ENCODE assay signal across 9 cellular contexts in the genomic region with DNA sequence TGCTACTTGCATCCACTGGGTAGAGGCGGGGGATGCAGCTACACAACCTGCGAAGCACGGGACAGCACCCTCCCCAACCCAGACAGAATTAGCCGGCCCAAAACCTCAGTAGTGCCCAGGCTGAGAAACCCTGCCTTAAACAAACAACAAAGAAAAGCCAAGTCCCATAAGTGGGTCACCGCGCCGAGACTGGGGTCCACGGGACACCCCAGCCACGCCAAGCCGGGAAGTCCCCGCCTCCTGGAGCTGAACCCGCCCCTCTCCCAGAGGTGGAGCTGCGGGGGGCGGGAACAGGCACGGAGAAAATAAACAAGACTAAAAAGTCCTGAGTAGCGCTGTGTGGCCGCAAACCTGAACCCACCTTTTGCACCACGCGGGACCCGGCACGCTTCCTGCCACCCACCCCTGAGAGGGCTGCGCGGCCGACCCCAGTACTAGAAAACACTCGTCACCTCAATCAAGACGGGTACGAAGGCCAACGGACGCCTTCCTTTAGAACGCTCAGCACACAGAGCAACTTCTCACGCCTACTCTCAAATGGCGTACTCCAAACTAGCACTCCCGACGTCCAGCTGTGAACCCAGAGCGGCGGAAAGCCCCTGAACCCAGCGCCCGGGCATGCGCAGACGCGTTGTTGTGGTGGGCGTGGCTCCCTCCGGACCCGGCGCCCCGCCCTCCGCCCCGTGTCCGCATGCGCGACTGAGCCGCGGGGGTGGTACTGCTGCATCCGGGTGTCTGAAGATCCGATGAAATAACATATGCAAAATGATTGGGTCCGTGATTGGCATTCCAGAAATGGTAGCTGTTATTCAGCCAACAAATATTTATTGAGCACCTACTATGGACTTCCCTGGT. TPM values are rescaled to one million over a fixed set of nuclear protein-coding genes. Genes with fewer than 3 reads are reported as not detected.
DNase-seq lines count a peak whose midpoint lies in the region; ATAC-seq and TF ChIP-seq lines count a peak whose summit lies in the region.
"Not testable (repeated sequence)": the region's sequence is repeated elsewhere in the genome, so short reads cannot be mapped to it uniquely, and the experiment has no call there.
"Had no signal": no experiment of that assay in that cellular context is flagged by ENCODE, and none has a peak within 500 bp of the region (broad histone marks: within the 10 kb centered on the region; RNA-seq: fewer than 3 reads in every experiment).

No MANE protein-coding gene starts in this region.

- CTCF ChIA-PET in Caco-2 (lab: Charles Lee); OCI-LY7 (lab: Charles Lee; ENCODE audit: unreplicated experiment): not testable (repeated sequence)

- H3K27ac Mint-ChIP-seq in Caco-2 (ENCODE audit: unreplicated experiment) = not testable (repeated sequence)
- peak overlapping the region; percentile 91 to 95 for H3K27ac Mint-ChIP-seq in effector memory CD8-positive, alpha-beta T cell

- peak overlapping the region; percentile 92 for H3K27ac ChIP-seq in HUES48 (ENCODE audit: low read depth, low read length)
- peak overlapping the region; percentile 58 for H3K27ac ChIP-seq in OCI-LY7 (ENCODE audit: low read depth, low read length, poor library complexity, severe bottlenecking)

- H2AFZ ChIP-seq in OCI-LY7 (ENCODE audit: low read length) = peak overlapping the region; percentile 92; the same call in 1 of the 2 replicates

- H3K9me3 Mint-ChIP-seq in Caco-2 (ENCODE audit: unreplicated experiment); effector memory CD8-positive, alpha-beta T cell: not testable (repeated sequence)

- not testable (repeated sequence) for H3K27me3 ChIP-seq in Caco-2 (replicated peaks; ENCODE audit: control insufficient read depth, insufficient read depth, low read length); HUES48 (ENCODE audit: control insufficient read depth, insufficient read depth, low read length)

- BruUV-seq in Caco-2 (replicated peaks; lab: Mats Ljungman, UMichigan) = TSS peak; percentile 36
- TSS peak; percentile 66 for BruUV-seq in OCI-LY7 (replicated peaks; lab: Mats Ljungman, UMichigan)

- H3K27me3 Mint-ChIP-seq in Caco-2 (ENCODE audit: insufficient read depth, unreplicated experiment); effector memory CD8-positive, alpha-beta T cell: not testable (repeated sequence)

- H3K4me1 Mint-ChIP-seq in Caco-2 (ENCODE audit: low read depth, unreplicated experiment) = not testable (repeated sequence)
- peaks cover 8 to 14% of the 10 kb centered on the region in 2 donors for H3K4me1 Mint-ChIP-seq in effector memory CD8-positive, alpha-beta T cell (ENCODE audit: low read depth in 2 of 2)

- H3K9me2 ChIP-seq in OCI-LY7 (ENCODE audit: insufficient read depth, low read length) = not testable (repeated sequence)

- not testable (repeated sequence) for H3K9me3 ChIP-seq in Caco-2; HUES48 (ENCODE audit: control insufficient read depth, insufficient read depth, low read length); OCI-LY7 (ENCODE audit: low read length)

- H3K4me2 ChIP-seq in OCI-LY7 (ENCODE audit: low read length) = peak overlapping the region; percentile 59

- not testable (repeated sequence) for H3K36me3 ChIP-seq in Caco-2 (ENCODE audit: control insufficient read depth, insufficient read depth, low read length); HUES48 (ENCODE audit: control insufficient read depth, insufficient read depth, low read length); OCI-LY7 (ENCODE audit: insufficient read depth, low read length)

- not testable (repeated sequence) for TF ChIP-seq CTCF in Caco-2 (IDR thresholded peaks at IDR 0.05; ENCODE audit: insufficient read depth in 1 of 2, low read depth in 1 of 2, low read length in 1 of 2, severe bottlenecking in 1 of 2, unreplicated experiment in 1 of 2); OCI-LY7 (conservative IDR thresholded peaks at IDR 0.05; ENCODE audit: low read length)

- not testable (repeated sequence) for H3K4me3 Mint-ChIP-seq in Caco-2 (ENCODE audit: unreplicated experiment)
- peak overlapping the region; percentile 81 to 84 for H3K4me3 Mint-ChIP-seq in effector memory CD8-positive, alpha-beta T cell

- peak; percentile 71 for ATAC-seq in GM21529 (IDR thresholded peaks at IDR 0.05; ENCODE audit: unreplicated experiment)
- peak; percentile 70 for ATAC-seq in effector memory CD8-positive, alpha-beta T cell (replicated peaks)

- H3K36me3 Mint-ChIP-seq in Caco-2 (ENCODE audit: insufficient read depth, unreplicated experiment) = not testable (repeated sequence)
- H3K36me3 Mint-ChIP-seq in effector memory CD8-positive, alpha-beta T cell (ENCODE audit: insufficient read depth) = peaks cover 16% of the 10 kb centered on the region

- not testable (repeated sequence) for H3K4me1 ChIP-seq in Caco-2; HUES48 (ENCODE audit: control insufficient read depth, insufficient read depth, low read length); OCI-LY7 (ENCODE audit: insufficient read depth, low read length, poor library complexity, severe bottlenecking)

- POLR2A ChIA-PET in Caco-2 (lab: Charles Lee); OCI-LY7 (lab: Charles Lee): not testable (repeated sequence)

- H3K79me2 ChIP-seq in OCI-LY7 (ENCODE audit: insufficient read depth, low read depth, low read length) = not testable (repeated sequence)

- H3K4me3 ChIP-seq in Caco-2 (ENCODE audit: low read depth, low read length) = not testable (repeated sequence)
- H3K4me3 ChIP-seq in HUES48 (ENCODE audit: low read depth, low read length) (peak overlapping the region; percentile 66), OCI-LY7 (ENCODE audit: low read depth, low read length, poor library complexity, severe bottlenecking) (peak overlapping the region; percentile 65)

- intact Hi-C loops in Caco-2 (cut with micrococcal nuclease; ENCODE audit: unreplicated experiment); OCI-LY7 (cut with micrococcal nuclease; ENCODE audit: unreplicated experiment): not testable (repeated sequence)

- DNase-seq in Caco-2 = not testable (repeated sequence)
- DNase-seq in OCI-LY7 (ENCODE audit: low spot score) = peak; percentile 76
- peak; percentile 96 for DNase-seq in activated CD8-positive, alpha-beta memory T cell treated with anti-CD3 and anti-CD28 coated beads, Interleukin-2, amount 50 U/mL, for 48 hours
- peak; percentile 92 to 97 (median 94) for DNase-seq in effector memory CD8-positive, alpha-beta T cell
- DNase-seq in middle frontal gyrus (ENCODE audit: extremely low spot score, low spot score) = peak; percentile 40
- DNase-seq in stimulated activated CD8-positive, alpha-beta memory T cell treated with anti-CD3 and anti-CD28 coated beads, Interleukin-15, amount 100 ng/mL, for 4 hours (ENCODE audit: low read depth in 2 of 2) = peak; percentile 81 to 87

- H3K9ac ChIP-seq in HUES48 (ENCODE audit: low read depth, low read length) = peak overlapping the region; percentile 35; the same call in 1 of the 2 replicates

- H4K20me1 ChIP-seq in OCI-LY7 (ENCODE audit: insufficient read depth, low read length) = not testable (repeated sequence)

RNA-seq across cellular contexts. Expression of gene RHD, which starts 4.8 kb away (rescaled TPM):
- total RNA-seq in Caco-2 (2022) (not detected in 2 replicates), OCI-LY7 (2022) (not detected in 2 replicates)
- total RNA-seq in OCI-LY7 (2014; rRNA removed; shearing (Covaris generic)) = not detected in 2 replicates
- total RNA-seq: mesenteric fat pad had no signal

RNA-seq across cellular contexts. Expression of gene RSRP1, which starts 20.3 kb away (rescaled TPM):
- total RNA-seq in Caco-2 (2022) (61.1 and 69.8 TPM in 2 replicates), OCI-LY7 (2022) (143 and 146 TPM in 2 replicates)
- 141 and 147 TPM in 2 replicates for total RNA-seq in OCI-LY7 (2014; rRNA removed; shearing (Covaris generic))

RNA-seq across cellular contexts. Expression of gene SYF2, which starts 35.2 kb away (rescaled TPM):
- total RNA-seq in Caco-2 (2022) (31.5 and 32.3 TPM in 2 replicates), OCI-LY7 (2022) (36.5 and 40.3 TPM in 2 replicates)
- total RNA-seq in OCI-LY7 (2014; rRNA removed; shearing (Covaris generic)) = 29.9 and 32.9 TPM in 2 replicates
